2 cellular contexts compared by ENCODE assay signal in genomic region chr1:78036450-78036849, GRCh38.
TF ChIP-seq lines count a peak whose summit lies in the region.

No MANE protein-coding gene starts in this region.

TF ChIP-seq in HepG2, 621 proteins besides CTCF, POLR2A, EP300 and RAD21:
- TF ChIP-seq ARNT2 (CRISPR knock-in tag; IDR thresholded peaks at IDR 0.05; ENCODE audit: low read depth) (no peak), ATF2 (CRISPR knock-in tag; IDR thresholded peaks at IDR 0.05) (no peak), ZNF790 (CRISPR knock-in tag; IDR thresholded peaks at IDR 0.05; ENCODE audit: borderline replicate concordance) (no peak), HDAC6 (IDR thresholded peaks at IDR 0.05; ENCODE audit: low read depth, low read length) (no peak), ZNF550 (CRISPR knock-in tag; IDR thresholded peaks at IDR 0.05; ENCODE audit: borderline replicate concordance) (no peak), CEBPB (IDR thresholded peaks at IDR 0.05; ENCODE audit: borderline replicate concordance, low read depth, low read length) (peak; percentile 46; the same call in 1 of the 2 replicates), ZFP36L2 (CRISPR knock-in tag; IDR thresholded peaks at IDR 0.05) (no peak), ZNF253 (CRISPR knock-in tag; IDR thresholded peaks at IDR 0.05; ENCODE audit: borderline replicate concordance) (no peak), ZNF639 (CRISPR knock-in tag; conservative IDR thresholded peaks at IDR 0.05) (no peak)

TF ChIP-seq in K562, 482 proteins besides CTCF, POLR2A, EP300 and RAD21:
- no peak for TF ChIP-seq CLOCK (CRISPR knock-in tag; IDR thresholded peaks at IDR 0.05; ENCODE audit: borderline replicate concordance)
- TF ChIP-seq SMC3 (conservative IDR thresholded peaks at IDR 0.05; ENCODE audit: insufficient read depth, low read depth, low read length): no peak
- no peak for TF ChIP-seq THAP7 (CRISPR knock-in tag; IDR thresholded peaks at IDR 0.05)
- no peak for TF ChIP-seq E4F1 (CRISPR knock-in tag; IDR thresholded peaks at IDR 0.05; ENCODE audit: borderline replicate concordance)
- no peak for TF ChIP-seq TAF1 (IDR thresholded peaks at IDR 0.05; ENCODE audit: control insufficient read depth, extremely low read depth, insufficient read depth, low read length, severe bottlenecking)
- TF ChIP-seq NR2C1 (IDR thresholded peaks at IDR 0.05): no peak
- no peak for TF ChIP-seq NR2C1 (tag; IDR thresholded peaks at IDR 0.05)
- TF ChIP-seq ZNF76 (CRISPR knock-in tag; IDR thresholded peaks at IDR 0.05; ENCODE audit: borderline replicate concordance): no peak
- no peak for TF ChIP-seq CCNT2 (IDR thresholded peaks at IDR 0.05; ENCODE audit: borderline replicate concordance, extremely low read depth, insufficient read length, low read depth, low read length)
- TF ChIP-seq GABPB1 (CRISPR knock-in tag; IDR thresholded peaks at IDR 0.05): no peak
- no peak for TF ChIP-seq ZNF764 (CRISPR knock-in tag; IDR thresholded peaks at IDR 0.05; ENCODE audit: low read depth)
- TF ChIP-seq NCOA4 (IDR thresholded peaks at IDR 0.05; ENCODE audit: partially characterized antibody): no peak
- no peak for TF ChIP-seq IFI16 (CRISPR knock-in tag; IDR thresholded peaks at IDR 0.05)
- no peak for TF ChIP-seq GATAD2A (IDR thresholded peaks at IDR 0.05)
- no peak for TF ChIP-seq PBX2 (CRISPR knock-in tag; IDR thresholded peaks at IDR 0.05; ENCODE audit: low read depth)
- TF ChIP-seq PBX2 (tag; conservative IDR thresholded peaks at IDR 0.05; ENCODE audit: low read depth): no peak
- TF ChIP-seq CEBPB (tag; IDR thresholded peaks at IDR 0.05): peak; percentile 86
- TF ChIP-seq CEBPG (CRISPR knock-in tag; IDR thresholded peaks at IDR 0.05): no peak
- TF ChIP-seq CEBPG (tag; conservative IDR thresholded peaks at IDR 0.05 in 1 of 2, IDR thresholded peaks at IDR 0.05 in 1 of 2): peak; percentile 20 to 93; a peak in 2 of 4 replicates
TF ChIP-seq in K562: peak in this region for 2.
